Comparison of ENCODE assay signal across 10 cellular contexts in the genomic region with DNA sequence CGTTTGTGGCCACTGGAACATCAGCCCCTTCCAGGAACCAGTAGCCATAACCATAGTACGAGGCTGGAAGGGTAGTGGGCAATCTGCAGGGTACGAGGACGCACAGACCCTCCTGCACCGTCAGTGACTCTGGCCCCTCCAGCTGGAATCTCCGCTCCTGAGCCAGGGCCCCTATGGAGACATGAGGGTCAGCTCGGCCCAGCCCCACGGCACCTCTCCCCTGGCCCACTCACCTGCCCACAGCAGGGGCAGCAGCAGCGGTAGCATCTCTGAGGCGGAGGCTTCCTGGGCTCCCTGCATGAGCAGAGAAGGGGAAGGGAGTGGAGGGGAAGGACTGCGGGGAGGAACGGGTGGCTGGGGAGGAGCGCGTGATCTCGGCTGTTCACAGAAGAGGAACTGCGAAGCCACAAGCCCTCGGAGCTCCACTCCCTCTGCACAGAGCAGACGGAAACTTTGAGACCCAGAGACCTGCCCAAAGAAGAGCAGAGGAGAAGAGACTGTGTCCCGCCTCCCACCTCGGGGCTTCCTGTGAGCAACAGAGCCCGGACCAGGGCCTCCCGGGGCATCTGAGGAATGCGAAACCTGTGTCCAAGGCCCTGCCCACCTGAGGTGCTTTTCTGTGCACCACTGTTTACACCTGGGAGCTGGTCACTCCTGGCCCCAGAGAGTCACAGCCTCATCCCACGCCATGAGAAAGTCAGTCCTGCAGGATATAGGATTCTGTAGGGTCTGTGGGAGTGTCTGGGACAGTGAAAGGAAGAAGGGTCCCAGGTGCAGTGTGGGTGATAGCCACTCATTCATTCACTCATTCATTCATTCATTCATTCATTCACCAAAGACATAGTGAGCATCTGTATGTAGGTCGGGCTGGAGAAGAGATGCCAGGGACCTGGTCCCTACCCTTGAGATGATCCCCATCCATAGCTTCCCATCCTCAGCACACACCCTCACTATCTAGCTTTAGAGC. TPM values are rescaled to one million over a fixed set of nuclear protein-coding genes. Genes with fewer than 3 reads are reported as not detected.
DNase-seq lines count a peak whose midpoint lies in the region; ATAC-seq and TF ChIP-seq lines count a peak whose summit lies in the region.
"Had no signal": no experiment of that assay in that cellular context is flagged by ENCODE, and none has a peak within 500 bp of the region (broad histone marks: within the 10 kb centered on the region; RNA-seq: fewer than 3 reads in every experiment).

Gene SIGLEC6, minus strand, starts transcription at position 322 of the 967 bp plus-strand sequence. Its CDS starts 22 bp downstream, at position 300.

- no peak within 1 kb of the TSS for H3K9ac ChIP-seq in neural progenitor cell

- H3K4me3 Mint-ChIP-seq in neural progenitor cell = no peak within 1 kb of the TSS

- no peak within 1 kb of the TSS for H3K27ac Mint-ChIP-seq in neural progenitor cell

- no peaks in the 10 kb centered on the region for H3K9me3 Mint-ChIP-seq in neural progenitor cell

- H3K4me1 Mint-ChIP-seq in neural progenitor cell = no peaks in the 10 kb centered on the region

- ATAC-seq in GM19328 (IDR thresholded peaks at IDR 0.05; ENCODE audit: unreplicated experiment) (peak; percentile 79), left ventricle myocardium superior (peak; percentile 63)

- H3K36me3 Mint-ChIP-seq in neural progenitor cell = no peaks in the 10 kb centered on the region

- H3K27me3 Mint-ChIP-seq in neural progenitor cell (ENCODE audit: insufficient read depth, low read depth) = peaks cover 6% of the 10 kb centered on the region

- H3F3A ChIP-seq in neural progenitor cell (ENCODE audit: low read depth) = no peaks in the 10 kb centered on the region

- H3K4me2 ChIP-seq in neural progenitor cell = no peak within 1 kb of the TSS

- no peaks in the 10 kb centered on the region for H3K4me1 ChIP-seq in neural progenitor cell

- H3K9me3 ChIP-seq in neural progenitor cell (ENCODE audit: low read depth) = peaks cover 14% of the 10 kb centered on the region

- H3K27me3 ChIP-seq in neural progenitor cell = no peaks in the 10 kb centered on the region
- no peaks in the 10 kb centered on the region for H3K27me3 ChIP-seq in brain microvascular endothelial cell (replicated peaks)
- H3K27me3 ChIP-seq: cardiac muscle cell had no signal

- H3K4me3 ChIP-seq in neural progenitor cell (no peak within 1 kb of the TSS), brain microvascular endothelial cell (ENCODE audit: low read depth, low read length) (no peak within 1 kb of the TSS)
- H3K4me3 ChIP-seq: cardiac muscle cell had no signal

- H2AFZ ChIP-seq in neural progenitor cell (replicated peaks) = no peak within 1 kb of the TSS

- H3K36me3 ChIP-seq in neural progenitor cell (no peaks in the 10 kb centered on the region), brain microvascular endothelial cell (replicated peaks) (no peaks in the 10 kb centered on the region)
- H3K36me3 ChIP-seq: cardiac muscle cell had no signal

- DNase-seq in AML-193 (lab: John Stamatoyannopoulos, UW) (peak; percentile 93 to 95), NOMO-1 (lab: John Stamatoyannopoulos, UW; ENCODE audit: unreplicated experiment in 2 of 2) (peak; percentile 92 to 94), left ventricle myocardium superior (peak; percentile 60), neural progenitor cell (ENCODE audit: low spot score) (no peak), H4 (ENCODE audit: low spot score) (no peak), DMS153 (lab: John Stamatoyannopoulos, UW) (no peak), brain microvascular endothelial cell (no peak)

- H4K20me1 ChIP-seq in neural progenitor cell (ENCODE audit: low read depth) = no peaks in the 10 kb centered on the region

- no peaks in the 10 kb centered on the region for H3K79me2 ChIP-seq in neural progenitor cell (ENCODE audit: low read depth)

- no peak within 1 kb of the TSS for H3K27ac ChIP-seq in neural progenitor cell
- no peak within 1 kb of the TSS for H3K27ac ChIP-seq in brain microvascular endothelial cell
- H3K27ac ChIP-seq: cardiac muscle cell, RWPE1 had no signal

- no peak for TF ChIP-seq CTCF in neural progenitor cell (IDR thresholded peaks at IDR 0.05)
- TF ChIP-seq CTCF in brain microvascular endothelial cell (IDR thresholded peaks at IDR 0.05; ENCODE audit: low read depth, low read length, missing control alignments) = no peak

- intact Hi-C loops in left ventricle myocardium superior (cut with micrococcal nuclease) = no loop called here

- in situ Hi-C loops in brain microvascular endothelial cell (cut with HindIII; ENCODE audit: low pct_ligation_motif_present, low sequenced_read_pairs) = no loop called here

RNA-seq across cellular contexts. Expression of gene SIGLEC6, which starts in this region (rescaled TPM):
- 0.32 TPM for total RNA-seq in left ventricle myocardium superior
- not detected in 2 replicates for total RNA-seq in neural progenitor cell (ENCODE audit: low replicate concordance)
- not detected in 2 replicates for total RNA-seq in H4 (2014; rRNA removed; shearing (Covaris generic))
- total RNA-seq: cardiac muscle cell had no signal

Comparison
In these comparisons a context has a peak if more than half of its experiments do, and no peak if none do; other contexts are left out.
1. Peak in DNase-seq and ATAC-seq in left ventricle myocardium superior; RNA of the gene not detected or under 1 TPM.
2. DNase-seq: peak in AML-193 (2 of 2) and NOMO-1 (2 of 2); none in neural progenitor cell (single experiment), H4 (single experiment), DMS153 (single experiment) and brain microvascular endothelial cell (single experiment).